1 cellular context compared by ENCODE assay signal in the genomic region with DNA sequence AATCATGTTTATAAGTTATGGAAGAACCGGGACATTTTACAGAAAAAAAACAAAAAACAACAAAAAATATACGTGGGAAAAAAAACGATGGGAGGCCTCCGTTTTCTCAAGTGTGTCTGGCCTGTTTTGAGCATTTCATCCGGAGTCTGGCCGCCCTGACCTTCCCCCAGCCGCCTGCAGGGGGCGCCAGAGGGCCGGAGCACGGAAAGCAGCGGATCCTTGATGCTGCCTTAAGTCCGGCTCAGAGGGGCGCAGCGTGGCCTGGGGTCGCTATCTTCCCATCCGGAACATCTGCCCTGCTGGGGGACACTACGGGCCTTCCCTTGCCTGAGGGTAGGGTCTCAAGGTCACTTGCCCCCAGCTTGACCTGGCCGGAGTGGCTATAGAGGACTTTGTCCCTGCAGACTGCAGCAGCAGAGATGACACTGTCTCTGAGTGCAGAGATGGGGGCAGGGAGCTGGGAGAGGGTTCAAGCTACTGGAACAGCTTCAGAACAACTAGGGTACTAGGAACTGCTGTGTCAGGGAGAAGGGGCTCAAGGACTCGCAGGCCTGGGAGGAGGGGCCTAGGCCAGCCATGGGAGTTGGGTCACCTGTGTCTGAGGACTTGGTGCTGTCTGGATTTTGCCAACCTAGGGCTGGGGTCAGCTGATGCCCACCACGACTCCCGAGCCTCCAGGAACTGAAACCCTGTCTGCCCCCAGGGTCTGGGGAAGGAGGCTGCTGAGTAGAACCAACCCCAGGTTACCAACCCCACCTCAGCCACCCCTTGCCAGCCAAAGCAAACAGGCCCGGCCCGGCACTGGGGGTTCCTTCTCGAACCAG.
TF ChIP-seq lines count a peak whose summit lies in the region.

No MANE protein-coding gene starts in this region.

TF ChIP-seq in liver, 16 proteins besides CTCF, POLR2A, EP300 and RAD21 (continued from another document):
- TF ChIP-seq EGR1 (IDR thresholded peaks at IDR 0.05; ENCODE audit: low read depth in 2 of 2) (no peak), SP1 (IDR thresholded peaks at IDR 0.05) (peak; percentile 98), HNF4A (conservative IDR thresholded peaks at IDR 0.05) (peak; percentile 90 to 95), YY1 (IDR thresholded peaks at IDR 0.05) (peak; percentile 14), FOXA2 (IDR thresholded peaks at IDR 0.05) (no peak)
- TF ChIP-seq, protein P1, sequence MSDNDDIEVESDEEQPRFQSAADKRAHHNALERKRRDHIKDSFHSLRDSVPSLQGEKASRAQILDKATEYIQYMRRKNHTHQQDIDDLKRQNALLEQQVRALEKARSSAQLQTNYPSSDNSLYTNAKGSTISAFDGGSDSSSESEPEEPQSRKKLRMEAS (IDR thresholded peaks at IDR 0.05) = no peak
